ENCODE assay signal across 1 cellular context in the genomic region with DNA sequence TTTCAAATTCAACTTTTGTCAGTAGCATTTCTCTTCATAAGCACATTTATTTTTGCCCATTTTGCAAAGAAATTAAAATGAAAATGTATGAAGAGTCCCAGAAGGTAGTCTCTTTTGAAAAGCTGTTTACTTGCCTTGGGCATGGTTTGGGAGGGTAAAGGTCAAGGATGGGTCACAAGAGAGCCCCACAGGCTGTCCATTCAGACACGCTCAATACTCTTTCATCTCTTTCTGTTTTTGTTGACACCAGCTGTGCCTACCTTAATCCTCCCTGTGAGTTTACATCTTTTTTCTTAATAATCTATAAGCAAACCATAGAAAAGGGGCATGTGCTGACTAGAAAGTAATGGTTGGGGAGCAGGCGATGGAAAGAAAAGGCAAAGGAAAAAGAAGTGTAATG.
TF ChIP-seq lines count a peak whose summit lies in the region.

No MANE protein-coding gene starts in this region.

TF ChIP-seq in HepG2, 621 proteins besides CTCF, POLR2A, EP300 and RAD21 (continued from another document and continues in another):
- TF ChIP-seq ZNF142 (CRISPR knock-in tag; IDR thresholded peaks at IDR 0.05) (no peak), ZNF589 (CRISPR knock-in tag; conservative IDR thresholded peaks at IDR 0.05) (no peak), FOXK1 (CRISPR knock-in tag; IDR thresholded peaks at IDR 0.05; ENCODE audit: borderline replicate concordance, low read depth) (peak; percentile 24; the same call in 1 of the 2 replicates), NFE2 (CRISPR knock-in tag; IDR thresholded peaks at IDR 0.05) (no peak), ZNF605 (CRISPR knock-in tag; IDR thresholded peaks at IDR 0.05) (no peak), TBP (CRISPR knock-in tag; IDR thresholded peaks at IDR 0.05) (no peak), CENPT (CRISPR knock-in tag; IDR thresholded peaks at IDR 0.05; ENCODE audit: low read depth) (no peak), SALL1 (CRISPR knock-in tag; IDR thresholded peaks at IDR 0.05) (peak; percentile 60; the same call in 1 of the 2 replicates), ZNF614 (CRISPR knock-in tag; IDR thresholded peaks at IDR 0.05; ENCODE audit: borderline replicate concordance) (no peak), SETDB1 (CRISPR knock-in tag; IDR thresholded peaks at IDR 0.05; ENCODE audit: borderline replicate concordance) (no peak), CREBL2 (CRISPR knock-in tag; IDR thresholded peaks at IDR 0.05; ENCODE audit: borderline replicate concordance) (no peak), ZNF737 (CRISPR knock-in tag; IDR thresholded peaks at IDR 0.05; ENCODE audit: borderline replicate concordance) (no peak), SRSF9 (IDR thresholded peaks at IDR 0.05; ENCODE audit: borderline replicate concordance, insufficient read depth, low read depth, low read length, poor library complexity, severe bottlenecking) (no peak), FOXP1 (IDR thresholded peaks at IDR 0.05) (no peak), FOXP1 (CRISPR knock-in tag; IDR thresholded peaks at IDR 0.05) (peak; percentile 89), ESRRA (CRISPR knock-in tag; IDR thresholded peaks at IDR 0.05; ENCODE audit: low read depth) (no peak), PAXIP1 (CRISPR knock-in tag; conservative IDR thresholded peaks at IDR 0.05) (peak; percentile 49; the same call in 1 of the 2 replicates), GATAD2A (CRISPR knock-in tag; IDR thresholded peaks at IDR 0.05) (0 out of 2 replicates have a peak, but pooled peaks have one; percentile 21), HMG20A (CRISPR knock-in tag; IDR thresholded peaks at IDR 0.05; ENCODE audit: borderline replicate concordance) (no peak), SMAD3 (CRISPR knock-in tag; IDR thresholded peaks at IDR 0.05) (no peak), ZNF768 (CRISPR knock-in tag; IDR thresholded peaks at IDR 0.05) (no peak), STAT6 (CRISPR knock-in tag; IDR thresholded peaks at IDR 0.05; ENCODE audit: borderline replicate concordance) (no peak), NR2C2 (CRISPR knock-in tag; IDR thresholded peaks at IDR 0.05; ENCODE audit: borderline replicate concordance) (peak; percentile 21; the same call in 1 of the 2 replicates), BORCS8-MEF2B (CRISPR knock-in tag; IDR thresholded peaks at IDR 0.05) (no peak), REL (CRISPR knock-in tag; conservative IDR thresholded peaks at IDR 0.05) (no peak), ZNF891 (CRISPR knock-in tag; IDR thresholded peaks at IDR 0.05) (no peak), HIVEP1 (CRISPR knock-in tag; IDR thresholded peaks at IDR 0.05) (no peak), ZNF296 (CRISPR knock-in tag; conservative IDR thresholded peaks at IDR 0.05) (no peak), ZNF121 (CRISPR knock-in tag; IDR thresholded peaks at IDR 0.05) (no peak)
- TF ChIP-seq, protein P1, sequence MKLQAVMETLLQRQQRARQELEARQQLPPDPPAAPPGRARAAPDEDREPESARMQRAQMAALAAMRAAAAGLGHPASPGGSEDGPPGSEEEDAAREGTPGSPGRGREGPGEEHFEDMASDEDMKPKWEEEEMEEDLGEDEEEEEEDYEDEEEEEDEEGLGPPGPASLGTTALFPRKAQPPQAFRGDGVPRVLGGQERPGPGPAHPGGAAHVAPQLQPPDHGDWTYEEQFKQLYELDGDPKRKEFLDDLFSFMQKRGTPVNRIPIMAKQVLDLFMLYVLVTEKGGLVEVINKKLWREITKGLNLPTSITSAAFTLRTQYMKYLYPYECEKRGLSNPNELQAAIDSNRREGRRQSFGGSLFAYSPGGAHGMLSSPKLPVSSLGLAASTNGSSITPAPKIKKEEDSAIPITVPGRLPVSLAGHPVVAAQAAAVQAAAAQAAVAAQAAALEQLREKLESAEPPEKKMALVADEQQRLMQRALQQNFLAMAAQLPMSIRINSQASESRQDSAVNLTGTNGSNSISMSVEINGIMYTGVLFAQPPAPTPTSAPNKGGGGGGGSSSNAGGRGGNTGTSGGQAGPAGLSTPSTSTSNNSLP (IDR thresholded peaks at IDR 0.05; ENCODE audit: low read depth, low read length): no peak
- TF ChIP-seq, protein P2, sequence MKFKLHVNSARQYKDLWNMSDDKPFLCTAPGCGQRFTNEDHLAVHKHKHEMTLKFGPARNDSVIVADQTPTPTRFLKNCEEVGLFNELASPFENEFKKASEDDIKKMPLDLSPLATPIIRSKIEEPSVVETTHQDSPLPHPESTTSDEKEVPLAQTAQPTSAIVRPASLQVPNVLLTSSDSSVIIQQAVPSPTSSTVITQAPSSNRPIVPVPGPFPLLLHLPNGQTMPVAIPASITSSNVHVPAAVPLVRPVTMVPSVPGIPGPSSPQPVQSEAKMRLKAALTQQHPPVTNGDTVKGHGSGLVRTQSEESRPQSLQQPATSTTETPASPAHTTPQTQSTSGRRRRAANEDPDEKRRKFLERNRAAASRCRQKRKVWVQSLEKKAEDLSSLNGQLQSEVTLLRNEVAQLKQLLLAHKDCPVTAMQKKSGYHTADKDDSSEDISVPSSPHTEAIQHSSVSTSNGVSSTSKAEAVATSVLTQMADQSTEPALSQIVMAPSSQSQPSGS (CRISPR knock-in tag; IDR thresholded peaks at IDR 0.05): no peak
- TF ChIP-seq, protein P3, sequence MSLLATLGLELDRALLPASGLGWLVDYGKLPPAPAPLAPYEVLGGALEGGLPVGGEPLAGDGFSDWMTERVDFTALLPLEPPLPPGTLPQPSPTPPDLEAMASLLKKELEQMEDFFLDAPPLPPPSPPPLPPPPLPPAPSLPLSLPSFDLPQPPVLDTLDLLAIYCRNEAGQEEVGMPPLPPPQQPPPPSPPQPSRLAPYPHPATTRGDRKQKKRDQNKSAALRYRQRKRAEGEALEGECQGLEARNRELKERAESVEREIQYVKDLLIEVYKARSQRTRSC (CRISPR knock-in tag; IDR thresholded peaks at IDR 0.05; ENCODE audit: low read depth): no peak
- TF ChIP-seq, protein P4, sequence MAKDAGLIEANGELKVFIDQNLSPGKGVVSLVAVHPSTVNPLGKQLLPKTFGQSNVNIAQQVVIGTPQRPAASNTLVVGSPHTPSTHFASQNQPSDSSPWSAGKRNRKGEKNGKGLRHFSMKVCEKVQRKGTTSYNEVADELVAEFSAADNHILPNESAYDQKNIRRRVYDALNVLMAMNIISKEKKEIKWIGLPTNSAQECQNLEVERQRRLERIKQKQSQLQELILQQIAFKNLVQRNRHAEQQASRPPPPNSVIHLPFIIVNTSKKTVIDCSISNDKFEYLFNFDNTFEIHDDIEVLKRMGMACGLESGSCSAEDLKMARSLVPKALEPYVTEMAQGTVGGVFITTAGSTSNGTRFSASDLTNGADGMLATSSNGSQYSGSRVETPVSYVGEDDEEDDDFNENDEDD (CRISPR knock-in tag; IDR thresholded peaks at IDR 0.05; ENCODE audit: borderline replicate concordance): no peak
- TF ChIP-seq, protein P5, sequence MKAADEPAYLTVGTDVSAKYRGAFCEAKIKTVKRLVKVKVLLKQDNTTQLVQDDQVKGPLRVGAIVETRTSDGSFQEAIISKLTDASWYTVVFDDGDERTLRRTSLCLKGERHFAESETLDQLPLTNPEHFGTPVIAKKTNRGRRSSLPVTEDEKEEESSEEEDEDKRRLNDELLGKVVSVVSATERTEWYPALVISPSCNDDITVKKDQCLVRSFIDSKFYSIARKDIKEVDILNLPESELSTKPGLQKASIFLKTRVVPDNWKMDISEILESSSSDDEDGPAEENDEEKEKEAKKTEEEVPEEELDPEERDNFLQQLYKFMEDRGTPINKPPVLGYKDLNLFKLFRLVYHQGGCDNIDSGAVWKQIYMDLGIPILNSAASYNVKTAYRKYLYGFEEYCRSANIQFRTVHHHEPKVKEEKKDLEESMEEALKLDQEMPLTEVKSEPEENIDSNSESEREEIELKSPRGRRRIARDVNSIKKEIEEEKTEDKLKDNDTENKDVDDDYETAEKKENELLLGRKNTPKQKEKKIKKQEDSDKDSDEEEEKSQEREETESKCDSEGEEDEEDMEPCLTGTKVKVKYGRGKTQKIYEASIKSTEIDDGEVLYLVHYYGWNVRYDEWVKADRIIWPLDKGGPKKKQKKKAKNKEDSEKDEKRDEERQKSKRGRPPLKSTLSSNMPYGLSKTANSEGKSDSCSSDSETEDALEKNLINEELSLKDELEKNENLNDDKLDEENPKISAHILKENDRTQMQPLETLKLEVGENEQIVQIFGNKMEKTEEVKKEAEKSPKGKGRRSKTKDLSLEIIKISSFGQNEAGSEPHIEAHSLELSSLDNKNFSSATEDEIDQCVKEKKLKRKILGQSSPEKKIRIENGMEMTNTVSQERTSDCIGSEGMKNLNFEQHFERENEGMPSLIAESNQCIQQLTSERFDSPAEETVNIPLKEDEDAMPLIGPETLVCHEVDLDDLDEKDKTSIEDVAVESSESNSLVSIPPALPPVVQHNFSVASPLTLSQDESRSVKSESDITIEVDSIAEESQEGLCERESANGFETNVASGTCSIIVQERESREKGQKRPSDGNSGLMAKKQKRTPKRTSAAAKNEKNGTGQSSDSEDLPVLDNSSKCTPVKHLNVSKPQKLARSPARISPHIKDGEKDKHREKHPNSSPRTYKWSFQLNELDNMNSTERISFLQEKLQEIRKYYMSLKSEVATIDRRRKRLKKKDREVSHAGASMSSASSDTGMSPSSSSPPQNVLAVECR (CRISPR knock-in tag; IDR thresholded peaks at IDR 0.05; ENCODE audit: borderline replicate concordance): no peak
